21 cellular contexts compared by ENCODE assay signal in the genomic region with DNA sequence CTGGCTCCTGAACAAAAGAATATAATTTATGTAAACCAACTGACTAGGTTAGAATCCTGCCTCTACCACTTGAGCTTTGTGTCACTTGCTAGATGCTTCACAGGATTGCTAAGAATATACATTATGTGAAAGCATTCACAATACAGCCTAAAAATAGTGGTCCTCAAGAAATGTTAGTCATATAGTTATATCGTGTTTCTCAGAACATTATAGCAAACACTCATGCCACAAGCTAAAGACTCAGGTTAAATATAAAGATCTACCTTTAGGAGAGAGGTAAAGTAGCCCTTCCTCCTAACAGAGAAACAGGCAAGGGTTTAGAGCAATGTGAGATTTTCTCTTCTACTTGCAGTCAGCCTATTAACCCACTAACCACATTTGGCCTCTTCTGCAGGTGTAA. TPM values are rescaled to one million over a fixed set of nuclear protein-coding genes. Genes with fewer than 3 reads are reported as not detected.
"Had no signal": no experiment of that assay in that cellular context is flagged by ENCODE, and none has a peak within 500 bp of the region (broad histone marks: within the 10 kb centered on the region; RNA-seq: fewer than 3 reads in every experiment).

No MANE protein-coding gene starts in this region.

- H3K9me3 ChIP-seq: gastrocnemius medialis, spleen, upper lobe of right lung had no signal

- H3K27ac ChIP-seq: gastrocnemius medialis, spleen, upper lobe of right lung had no signal

- DNase-seq: activated CD4-positive, alpha-beta T cell treated with anti-CD3 and anti-CD28 coated beads for 4 hours; activated CD8-positive, alpha-beta memory T cell treated with anti-CD3 and anti-CD28 coated beads, Interleukin-2, amount 50 U/mL, for 48 hours; activated gamma-delta T cell; effector CD8-positive, alpha-beta T cell; gastrocnemius medialis; head of caudate nucleus; left ventricle myocardium superior; nephron progenitor cell; nucleus accumbens; posterior cingulate gyrus; retina; spleen; stimulated activated CD4-positive, alpha-beta T cell treated with anti-CD3 and anti-CD28 coated beads, Interleukin-4, amount 100 ng/mL, for 4 hours; stimulated activated naive B cell treated with anti-CD40 and anti-IgM and Interleukin-4, amounts not matched to agents 10 μg/mL and 1 μg/mL and 100 μg/mL, for 72 hours; upper lobe of right lung had no signal

- ATAC-seq: activated naive CD4-positive, alpha-beta T cell treated with anti-CD3 and anti-CD28 coated beads, Interleukin-2, amount 50 U/mL, for 72 hours; esophagus mucosa; gastrocnemius medialis; left ventricle myocardium superior; stimulated activated naive B cell treated with anti-CD40 and anti-IgM and Interleukin-4, amounts not matched to agents 10 μg/mL and 1 μg/mL and 100 μg/mL, for 72 hours; upper lobe of right lung; WTC11 had no signal

- H3K4me3 Mint-ChIP-seq: nephron progenitor cell; stimulated activated naive B cell treated with anti-CD40 and anti-IgM and Interleukin-4, amounts not matched to agents 10 μg/mL and 1 μg/mL and 100 μg/mL, for 72 hours; T-helper 2 cell treated with Interferon-gamma antibody and Interleukin-4, amounts not matched to agents 5 μg/mL and 100 μg/mL, for 36 hours; WTC11 had no signal

- H3K4me1 ChIP-seq: gastrocnemius medialis, spleen, upper lobe of right lung had no signal

- H3K4me3 ChIP-seq: gastrocnemius medialis, spleen, upper lobe of right lung had no signal

- FAIRE-seq: bronchial epithelial cell had no signal

- H3K27ac Mint-ChIP-seq: activated naive CD4-positive, alpha-beta T cell treated with anti-CD3 and anti-CD28 coated beads, Interleukin-2, amount 50 U/mL, for 72 hours; nephron progenitor cell; stimulated activated naive B cell treated with anti-CD40 and anti-IgM and Interleukin-4, amounts not matched to agents 10 μg/mL and 1 μg/mL and 100 μg/mL, for 72 hours; T-helper 2 cell treated with Interferon-gamma antibody and Interleukin-4, amounts not matched to agents 5 μg/mL and 100 μg/mL, for 36 hours; WTC11 had no signal

- H3K9me3 Mint-ChIP-seq: activated naive CD4-positive, alpha-beta T cell treated with anti-CD3 and anti-CD28 coated beads, Interleukin-2, amount 50 U/mL, for 72 hours; nephron progenitor cell; stimulated activated naive B cell treated with anti-CD40 and anti-IgM and Interleukin-4, amounts not matched to agents 10 μg/mL and 1 μg/mL and 100 μg/mL, for 72 hours; T-helper 2 cell treated with Interferon-gamma antibody and Interleukin-4, amounts not matched to agents 5 μg/mL and 100 μg/mL, for 36 hours; WTC11 had no signal

- H3K27me3 Mint-ChIP-seq: stimulated activated naive B cell treated with anti-CD40 and anti-IgM and Interleukin-4, amounts not matched to agents 10 μg/mL and 1 μg/mL and 100 μg/mL, for 72 hours had no signal

- H3K27me3 ChIP-seq: gastrocnemius medialis, spleen, upper lobe of right lung had no signal

- H3K4me1 Mint-ChIP-seq: nephron progenitor cell; stimulated activated naive B cell treated with anti-CD40 and anti-IgM and Interleukin-4, amounts not matched to agents 10 μg/mL and 1 μg/mL and 100 μg/mL, for 72 hours had no signal

RNA-seq across cellular contexts. Expression of gene ALDH8A1, which starts 17.8 kb away (rescaled TPM):
- total RNA-seq: myocyte had no signal
